ENCODE assay signal across 3 cellular contexts in the genomic region with DNA sequence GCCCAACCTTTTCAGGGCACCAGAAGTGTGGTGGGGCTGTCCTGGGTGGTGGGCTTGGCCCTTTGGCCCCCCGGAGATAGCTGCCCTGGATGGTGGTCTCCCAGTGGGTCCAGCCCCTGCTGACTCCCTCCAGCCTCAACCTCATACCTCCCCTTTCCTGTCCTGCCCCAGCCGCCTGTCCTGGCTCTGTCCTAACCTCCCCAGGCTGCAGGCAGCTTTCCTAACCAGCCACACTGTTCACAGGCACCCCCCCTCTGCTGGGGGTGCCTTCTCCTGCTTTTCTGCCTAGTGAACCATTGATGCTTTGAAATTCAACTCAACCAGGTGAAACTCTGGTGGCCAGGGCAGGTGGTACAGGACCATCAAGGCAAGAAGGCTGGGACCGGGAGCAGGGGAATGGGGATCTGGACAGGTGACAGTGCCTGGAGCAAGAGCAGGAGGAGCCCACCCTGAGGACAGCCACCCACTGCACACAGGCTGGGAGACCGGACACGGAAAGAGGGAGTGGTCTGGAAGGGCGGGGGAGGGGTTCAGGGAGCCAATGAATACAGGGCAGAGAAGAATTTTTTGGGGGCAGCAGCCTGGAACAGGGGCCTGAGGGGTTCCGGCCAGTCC.
TF ChIP-seq lines count a peak whose summit lies in the region.

No MANE protein-coding gene starts in this region.

TF ChIP-seq in A549, 52 proteins besides CTCF, POLR2A, EP300 and RAD21 (continues in another document):
- no peak for TF ChIP-seq CBX2 (IDR thresholded peaks at IDR 0.05; ENCODE audit: borderline replicate concordance, low read depth)
- TF ChIP-seq RARB (CRISPR knock-in tag; IDR thresholded peaks at IDR 0.05) = no peak
- no peak for TF ChIP-seq MAZ (IDR thresholded peaks at IDR 0.05; ENCODE audit: borderline replicate concordance, low read depth, low read length)
- TF ChIP-seq, protein P1, sequence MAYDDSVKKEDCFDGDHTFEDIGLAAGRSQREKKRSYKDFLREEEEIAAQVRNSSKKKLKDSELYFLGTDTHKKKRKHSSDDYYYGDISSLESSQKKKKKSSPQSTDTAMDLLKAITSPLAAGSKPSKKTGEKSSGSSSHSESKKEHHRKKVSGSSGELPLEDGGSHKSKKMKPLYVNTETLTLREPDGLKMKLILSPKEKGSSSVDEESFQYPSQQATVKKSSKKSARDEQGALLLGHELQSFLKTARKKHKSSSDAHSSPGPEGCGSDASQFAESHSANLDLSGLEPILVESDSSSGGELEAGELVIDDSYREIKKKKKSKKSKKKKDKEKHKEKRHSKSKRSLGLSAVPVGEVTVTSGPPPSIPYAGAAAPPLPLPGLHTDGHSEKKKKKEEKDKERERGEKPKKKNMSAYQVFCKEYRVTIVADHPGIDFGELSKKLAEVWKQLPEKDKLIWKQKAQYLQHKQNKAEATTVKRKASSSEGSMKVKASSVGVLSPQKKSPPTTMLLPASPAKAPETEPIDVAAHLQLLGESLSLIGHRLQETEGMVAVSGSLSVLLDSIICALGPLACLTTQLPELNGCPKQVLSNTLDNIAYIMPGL (CRISPR knock-in tag; IDR thresholded peaks at IDR 0.05; ENCODE audit: borderline replicate concordance) = no peak
- TF ChIP-seq CEBPB (IDR thresholded peaks at IDR 0.05) = no peak
- no peak for TF ChIP-seq ZFP36 (IDR thresholded peaks at IDR 0.05; ENCODE audit: borderline replicate concordance, partially characterized antibody)
- TF ChIP-seq BHLHE40 (IDR thresholded peaks at IDR 0.05; ENCODE audit: low read depth, low read length) = no peak
- no peak for TF ChIP-seq NPAS2 (CRISPR knock-in tag; IDR thresholded peaks at IDR 0.05; ENCODE audit: borderline replicate concordance)
- TF ChIP-seq HEYL (CRISPR knock-in tag; IDR thresholded peaks at IDR 0.05) = no peak
- no peak for TF ChIP-seq RFX5 (IDR thresholded peaks at IDR 0.05)
- TF ChIP-seq KDM1A (IDR thresholded peaks at IDR 0.05; ENCODE audit: low read depth) = no peak
- TF ChIP-seq FOXS1 (CRISPR knock-in tag; IDR thresholded peaks at IDR 0.05) = no peak
- TF ChIP-seq MAFK (IDR thresholded peaks at IDR 0.05; ENCODE audit: partially characterized antibody) = no peak
- TF ChIP-seq CHD4 (IDR thresholded peaks at IDR 0.05; ENCODE audit: borderline replicate concordance) = no peak
- no peak for TF ChIP-seq NR3C1 (IDR thresholded peaks at IDR 0.05)
- TF ChIP-seq, protein P2, sequence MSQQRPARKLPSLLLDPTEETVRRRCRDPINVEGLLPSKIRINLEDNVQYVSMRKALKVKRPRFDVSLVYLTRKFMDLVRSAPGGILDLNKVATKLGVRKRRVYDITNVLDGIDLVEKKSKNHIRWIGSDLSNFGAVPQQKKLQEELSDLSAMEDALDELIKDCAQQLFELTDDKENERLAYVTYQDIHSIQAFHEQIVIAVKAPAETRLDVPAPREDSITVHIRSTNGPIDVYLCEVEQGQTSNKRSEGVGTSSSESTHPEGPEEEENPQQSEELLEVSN (IDR thresholded peaks at IDR 0.05; ENCODE audit: borderline replicate concordance, low read depth) = no peak

TF ChIP-seq in HEK293, 187 proteins besides CTCF, POLR2A, EP300 and RAD21:
- TF ChIP-seq ZNF341 (tag by site-specific recombination; IDR thresholded peaks at IDR 0.05; ENCODE audit: low read depth) = peak; percentile 26; the same call in 1 of the 2 replicates
- no peak for TF ChIP-seq ZNF324 (tag by site-specific recombination; IDR thresholded peaks at IDR 0.05)
- TF ChIP-seq, protein P3, sequence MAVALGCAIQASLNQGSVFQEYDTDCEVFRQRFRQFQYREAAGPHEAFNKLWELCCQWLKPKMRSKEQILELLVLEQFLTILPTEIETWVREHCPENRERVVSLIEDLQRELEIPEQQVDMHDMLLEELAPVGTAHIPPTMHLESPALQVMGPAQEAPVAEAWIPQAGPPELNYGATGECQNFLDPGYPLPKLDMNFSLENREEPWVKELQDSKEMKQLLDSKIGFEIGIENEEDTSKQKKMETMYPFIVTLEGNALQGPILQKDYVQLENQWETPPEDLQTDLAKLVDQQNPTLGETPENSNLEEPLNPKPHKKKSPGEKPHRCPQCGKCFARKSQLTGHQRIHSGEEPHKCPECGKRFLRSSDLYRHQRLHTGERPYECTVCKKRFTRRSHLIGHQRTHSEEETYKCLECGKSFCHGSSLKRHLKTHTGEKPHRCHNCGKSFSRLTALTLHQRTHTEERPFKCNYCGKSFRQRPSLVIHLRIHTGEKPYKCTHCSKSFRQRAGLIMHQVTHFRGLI (tag by site-specific recombination; IDR thresholded peaks at IDR 0.05) = peak; percentile 80; the same call in 1 of the 2 replicates
- TF ChIP-seq, protein P4, sequence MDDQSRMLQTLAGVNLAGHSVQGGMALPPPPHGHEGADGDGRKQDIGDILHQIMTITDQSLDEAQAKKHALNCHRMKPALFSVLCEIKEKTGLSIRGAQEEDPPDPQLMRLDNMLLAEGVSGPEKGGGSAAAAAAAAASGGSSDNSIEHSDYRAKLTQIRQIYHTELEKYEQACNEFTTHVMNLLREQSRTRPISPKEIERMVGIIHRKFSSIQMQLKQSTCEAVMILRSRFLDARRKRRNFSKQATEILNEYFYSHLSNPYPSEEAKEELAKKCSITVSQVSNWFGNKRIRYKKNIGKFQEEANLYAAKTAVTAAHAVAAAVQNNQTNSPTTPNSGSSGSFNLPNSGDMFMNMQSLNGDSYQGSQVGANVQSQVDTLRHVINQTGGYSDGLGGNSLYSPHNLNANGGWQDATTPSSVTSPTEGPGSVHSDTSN (CRISPR knock-in tag; IDR thresholded peaks at IDR 0.05) = no peak
- no peak for TF ChIP-seq BCL11A (tag by site-specific recombination; IDR thresholded peaks at IDR 0.05; ENCODE audit: low read depth)

TF ChIP-seq in H1, 55 proteins besides CTCF, POLR2A, EP300 and RAD21:
- no peak for TF ChIP-seq ZNF274 (IDR thresholded peaks at IDR 0.05; ENCODE audit: borderline replicate concordance, extremely low read depth, low read length)
- TF ChIP-seq KDM1A (IDR thresholded peaks at IDR 0.05; ENCODE audit: borderline replicate concordance, low read length) = no peak
- TF ChIP-seq, protein P5, sequence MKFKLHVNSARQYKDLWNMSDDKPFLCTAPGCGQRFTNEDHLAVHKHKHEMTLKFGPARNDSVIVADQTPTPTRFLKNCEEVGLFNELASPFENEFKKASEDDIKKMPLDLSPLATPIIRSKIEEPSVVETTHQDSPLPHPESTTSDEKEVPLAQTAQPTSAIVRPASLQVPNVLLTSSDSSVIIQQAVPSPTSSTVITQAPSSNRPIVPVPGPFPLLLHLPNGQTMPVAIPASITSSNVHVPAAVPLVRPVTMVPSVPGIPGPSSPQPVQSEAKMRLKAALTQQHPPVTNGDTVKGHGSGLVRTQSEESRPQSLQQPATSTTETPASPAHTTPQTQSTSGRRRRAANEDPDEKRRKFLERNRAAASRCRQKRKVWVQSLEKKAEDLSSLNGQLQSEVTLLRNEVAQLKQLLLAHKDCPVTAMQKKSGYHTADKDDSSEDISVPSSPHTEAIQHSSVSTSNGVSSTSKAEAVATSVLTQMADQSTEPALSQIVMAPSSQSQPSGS (IDR thresholded peaks at IDR 0.05; ENCODE audit: low read length) = no peak
- TF ChIP-seq SUZ12 (IDR thresholded peaks at IDR 0.05; ENCODE audit: low read length) = no peak
- TF ChIP-seq HDAC2 (IDR thresholded peaks at IDR 0.05; ENCODE audit: borderline replicate concordance in 1 of 2, low read depth in 2 of 2, low read length in 2 of 2) = no peak
- TF ChIP-seq RFX5 (IDR thresholded peaks at IDR 0.05; ENCODE audit: borderline replicate concordance, low read depth, low read length) = no peak
- no peak for TF ChIP-seq SIX5 (IDR thresholded peaks at IDR 0.05; ENCODE audit: low read depth, low read length)
- TF ChIP-seq MAFK (IDR thresholded peaks at IDR 0.05; ENCODE audit: low read depth, low read length) = no peak
